Comparison of ENCODE assay signal across 8 cellular contexts in genomic region chr1:168504064-168504837, GRCh38. TPM values are rescaled to one million over a fixed set of nuclear protein-coding genes. Genes with fewer than 3 reads are reported as not detected.
DNase-seq lines count a peak whose midpoint lies in the region; ATAC-seq and TF ChIP-seq lines count a peak whose summit lies in the region.

No MANE protein-coding gene starts in this region.

- 77% methylated on average over 4 of the region's 4 CpGs for WGBS in esophagus muscularis mucosa

- peak; percentile 88 to 90 for ATAC-seq in activated naive CD4-positive, alpha-beta T cell treated with anti-CD3 and anti-CD28 coated beads, Interleukin-2, amount 50 U/mL, for 72 hours
- ATAC-seq in HG03095 (IDR thresholded peaks at IDR 0.05; ENCODE audit: unreplicated experiment): peak; percentile 72
- peak; percentile 77 for ATAC-seq in activated CD8-positive, alpha-beta T cell treated with anti-CD3 and anti-CD28 coated beads for 36 hours
- ATAC-seq in natural killer cell: peak; percentile 67 to 81 (median 78)

- H3K27ac Mint-ChIP-seq in activated naive CD4-positive, alpha-beta T cell treated with anti-CD3 and anti-CD28 coated beads, Interleukin-2, amount 50 U/mL, for 72 hours: no peak overlapping the region
- H3K27ac Mint-ChIP-seq in activated CD8-positive, alpha-beta T cell treated with anti-CD3 and anti-CD28 coated beads for 36 hours: peak overlapping the region; percentile 14
- H3K27ac Mint-ChIP-seq in natural killer cell: peak overlapping the region; percentile 13 to 45

- H3K4me3 Mint-ChIP-seq in activated CD8-positive, alpha-beta T cell treated with anti-CD3 and anti-CD28 coated beads for 36 hours: no peak overlapping the region
- no peak overlapping the region for H3K4me3 Mint-ChIP-seq in natural killer cell

- H3K27ac ChIP-seq in esophagus muscularis mucosa (replicated peaks in 1 of 4): peak overlapping the region in 2 of 4 donors; percentile 9 to 24

- POLR2A ChIA-PET in activated CD8-positive, alpha-beta T cell treated with anti-CD3 and anti-CD28 coated beads for 36 hours (lab: Charles Lee): interaction anchor here (1.1 kb wide), 1 partner anchor 37 kb away, joined by 3 read pairs; no protein-coding TSS in a partner anchor

- TF ChIP-seq POLR2A in esophagus muscularis mucosa (IDR thresholded peaks at IDR 0.05; ENCODE audit: low read depth): no peak

- CTCF ChIA-PET in activated CD8-positive, alpha-beta T cell treated with anti-CD3 and anti-CD28 coated beads for 36 hours (lab: Charles Lee): interaction anchor here (1.0 to 1.5 kb wide), 3 partner anchors 65 to 162 kb away, joined by 3 to 5 read pairs (median 4); no protein-coding TSS in a partner anchor

- H3K4me1 Mint-ChIP-seq in activated CD8-positive, alpha-beta T cell treated with anti-CD3 and anti-CD28 coated beads for 36 hours (ENCODE audit: low read depth): peaks cover 71% of the 10 kb centered on the region
- peaks cover 58 to 71% of the 10 kb centered on the region in 2 donors for H3K4me1 Mint-ChIP-seq in natural killer cell

- no peak for TF ChIP-seq EP300 in esophagus muscularis mucosa (IDR thresholded peaks at IDR 0.05)

- peaks cover 0 to 56% (median 46%) of the 10 kb centered on the region in 4 donors for H3K4me1 ChIP-seq in esophagus muscularis mucosa

- no peaks in the 10 kb centered on the region for H3K36me3 Mint-ChIP-seq in activated naive CD4-positive, alpha-beta T cell treated with anti-CD3 and anti-CD28 coated beads, Interleukin-2, amount 50 U/mL, for 72 hours
- H3K36me3 Mint-ChIP-seq in activated CD8-positive, alpha-beta T cell treated with anti-CD3 and anti-CD28 coated beads for 36 hours (ENCODE audit: low read depth): no peaks in the 10 kb centered on the region
- no peaks in the 10 kb centered on the region for H3K36me3 Mint-ChIP-seq in natural killer cell

- intact Hi-C loops in activated CD8-positive, alpha-beta T cell treated with anti-CD3 and anti-CD28 coated beads for 36 hours (cut with micrococcal nuclease): no loop called here
- intact Hi-C loops in natural killer cell (cut with micrococcal nuclease) (no loop called here), esophagus muscularis mucosa (cut with DNase I) (no loop called here)

- H3K27me3 Mint-ChIP-seq in activated CD8-positive, alpha-beta T cell treated with anti-CD3 and anti-CD28 coated beads for 36 hours: no peaks in the 10 kb centered on the region
- H3K27me3 Mint-ChIP-seq in natural killer cell (ENCODE audit: low read depth in 2 of 2): no peaks in the 10 kb centered on the region

- H3K4me3 ChIP-seq in esophagus muscularis mucosa: no peak overlapping the region

- no peak for DNase-seq in activated naive CD4-positive, alpha-beta T cell treated with anti-CD3 and anti-CD28 coated beads, Interleukin-2, amount 50 U/mL, for 72 hours (ENCODE audit: low spot score in 2 of 2)
- DNase-seq in activated naive CD4-positive, alpha-beta T cell treated with Interleukin-2 at 50 U/mL for 16 hours: no peak
- DNase-seq in activated CD8-positive, alpha-beta T cell treated with anti-CD3 and anti-CD28 coated beads for 36 hours: peak; percentile 66
- DNase-seq in natural killer cell (no peak), esophagus muscularis mucosa (ENCODE audit: extremely low spot score) (no peak), hepatic stellate cell (ENCODE audit: low spot score) (no peak), HT-29 (ENCODE audit: low spot score) (no peak)

- no peaks in the 10 kb centered on the region for H3K9me3 ChIP-seq in esophagus muscularis mucosa

- no peak for TF ChIP-seq CTCF in activated CD8-positive, alpha-beta T cell treated with anti-CD3 and anti-CD28 coated beads for 36 hours (IDR thresholded peaks at IDR 0.05)
- TF ChIP-seq CTCF in natural killer cell (IDR thresholded peaks at IDR 0.05): no peak
- no peak for TF ChIP-seq CTCF in esophagus muscularis mucosa (IDR thresholded peaks at IDR 0.05)

- H3K27me3 ChIP-seq in esophagus muscularis mucosa: no peaks in the 10 kb centered on the region

- H3K36me3 ChIP-seq in esophagus muscularis mucosa: no peaks in the 10 kb centered on the region

- peaks cover 0 to 9% of the 10 kb centered on the region in 2 donors for H3K9me3 Mint-ChIP-seq in activated naive CD4-positive, alpha-beta T cell treated with anti-CD3 and anti-CD28 coated beads, Interleukin-2, amount 50 U/mL, for 72 hours
- no peaks in the 10 kb centered on the region for H3K9me3 Mint-ChIP-seq in activated CD8-positive, alpha-beta T cell treated with anti-CD3 and anti-CD28 coated beads for 36 hours
- no peaks in the 10 kb centered on the region for H3K9me3 Mint-ChIP-seq in natural killer cell

RNA-seq across cellular contexts. Expression of gene XCL2, which starts 39.5 kb away (rescaled TPM):
- total RNA-seq in activated naive CD4-positive, alpha-beta T cell treated with anti-CD3 and anti-CD28 coated beads, Interleukin-2, amount 50 U/mL, for 72 hours: 1 to 10 TPM; 1.5 to 4.9 TPM
- total RNA-seq in activated CD8-positive, alpha-beta T cell treated with anti-CD3 and anti-CD28 coated beads for 36 hours: 100 to 1,000 TPM; 188 to 191 TPM
- total RNA-seq in natural killer cell (100 to 1,000 TPM in 1 of 3 donors, 10 to 100 TPM in 2; 32.6 to 110 (median 92.9) TPM), esophagus muscularis mucosa (not detected)
- total RNA-seq in HT-29 (2014; rRNA removed; shearing (Covaris generic)): not detected in 2 replicates

Comparison
In these comparisons a context has a peak if more than half of its experiments do, and no peak if none do; other contexts are left out.
1. H3K27ac Mint-ChIP-seq: peak in activated CD8-positive, alpha-beta T cell treated with anti-CD3 and anti-CD28 coated beads for 36 hours (single experiment) and natural killer cell (2 of 2); none in activated naive CD4-positive, alpha-beta T cell treated with anti-CD3 and anti-CD28 coated beads, Interleukin-2, amount 50 U/mL, for 72 hours (0 of 2).
2. RNA of gene XCL2, which starts 39.5 kb away (total RNA-seq): 188 to 191 TPM in activated CD8-positive, alpha-beta T cell treated with anti-CD3 and anti-CD28 coated beads for 36 hours and 32.6 to 110 TPM in natural killer cell; 1.5 to 4.9 TPM in activated naive CD4-positive, alpha-beta T cell treated with anti-CD3 and anti-CD28 coated beads, Interleukin-2, amount 50 U/mL, for 72 hours, not detected in esophagus muscularis mucosa and not detected in HT-29; every median in the first group is over 4 times any median in the second.
3. Peak in every context shown above with its lines, with median percentiles within 50 percentile points of each other: ATAC-seq.